In the genomic region with DNA sequence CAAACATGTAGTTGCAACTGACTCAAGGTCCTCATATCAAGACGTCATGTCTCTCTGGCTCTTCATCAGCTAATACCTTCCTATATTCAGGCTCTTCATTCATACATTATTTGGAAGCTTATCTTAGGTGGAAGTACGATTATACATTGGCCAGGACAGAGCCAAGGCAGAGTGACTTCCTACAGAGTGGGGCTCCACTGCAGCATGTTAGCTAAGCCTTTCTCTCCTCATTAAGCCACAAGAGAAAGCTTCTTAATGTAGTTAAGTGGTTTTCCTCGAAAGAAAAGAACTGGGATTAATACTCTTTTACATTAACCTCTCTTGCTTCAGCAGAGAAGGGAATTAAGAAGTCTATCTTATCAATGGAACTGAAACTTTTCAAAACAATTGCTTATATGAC, we compare ENCODE assay signal across 29 cellular contexts.
"Had no signal": no experiment of that assay in that cellular context is flagged by ENCODE, and none has a peak within 500 bp of the region (broad histone marks: within the 10 kb centered on the region; RNA-seq: fewer than 3 reads in every experiment).

No MANE protein-coding gene starts in this region.

- H3K4me3 Mint-ChIP-seq: naive thymus-derived CD4-positive, alpha-beta T cell; nephron; stimulated activated naive CD8-positive, alpha-beta T cell treated with anti-CD3 and anti-CD28 coated beads, Interleukin-15, amount 100 ng/mL, for 72 hours had no signal

- H3K27ac ChIP-seq: dorsolateral prefrontal cortex, esophagus squamous epithelium, heart right ventricle, left lung, prostate gland, right atrium auricular region, suprapubic skin, transverse colon, vagina had no signal

- H3K9me3 ChIP-seq: esophagus squamous epithelium, heart right ventricle, left lung, prostate gland, right atrium auricular region, suprapubic skin, transverse colon, vagina had no signal

- H3K27ac Mint-ChIP-seq: naive thymus-derived CD4-positive, alpha-beta T cell; nephron; stimulated activated naive CD8-positive, alpha-beta T cell treated with anti-CD3 and anti-CD28 coated beads, Interleukin-15, amount 100 ng/mL, for 72 hours had no signal

- ATAC-seq: left cardiac atrium; left lung; naive thymus-derived CD4-positive, alpha-beta T cell; sciatic nerve; stimulated activated naive CD8-positive, alpha-beta T cell treated with anti-CD3 and anti-CD28 coated beads, Interleukin-15, amount 100 ng/mL, for 72 hours had no signal

- H3K4me2 ChIP-seq: smooth muscle cell had no signal

- H3K36me3 ChIP-seq: prostate gland, right atrium auricular region, vagina had no signal

- H3K27me3 Mint-ChIP-seq: naive thymus-derived CD4-positive, alpha-beta T cell; stimulated activated naive CD8-positive, alpha-beta T cell treated with anti-CD3 and anti-CD28 coated beads, Interleukin-15, amount 100 ng/mL, for 72 hours had no signal

- H3K4me3 ChIP-seq: dorsolateral prefrontal cortex, esophagus squamous epithelium, heart right ventricle, left lung, prostate gland, right atrium auricular region, smooth muscle cell, suprapubic skin, transverse colon, vagina had no signal

- DNase-seq: cortex of kidney; dorsolateral prefrontal cortex; effector CD4-positive, alpha-beta T cell; erythroblast; esophagus squamous epithelium; foreskin melanocyte; glutamatergic neuron; heart right ventricle; hippocampal formation; left cardiac atrium; left lung; mesenchymal stem cell; midbrain; naive thymus-derived CD4-positive, alpha-beta T cell; nucleus accumbens; stimulated activated CD4-positive, alpha-beta T cell treated with anti-CD3 and anti-CD28 coated beads, Interleukin-12 subunit alpha, Interleukin-12 subunit beta, amount 100 ng/mL, for 4 hours; stimulated activated CD4-positive, alpha-beta T cell treated with anti-CD3 and anti-CD28 coated beads, Interleukin-1b, Interleukin-23, amount 100 ng/mL, for 48 hours; stimulated activated CD4-positive, alpha-beta T cell treated with anti-CD3 and anti-CD28 coated beads, Interleukin-4, amount 100 ng/mL, for 1 hour; stimulated activated CD8-positive, alpha-beta memory T cell treated with anti-CD3 and anti-CD28 coated beads, Interleukin-4, amount 100 ng/mL, for 48 hours; stimulated activated naive CD4-positive, alpha-beta T cell; stimulated activated naive CD8-positive, alpha-beta T cell treated with anti-CD3 and anti-CD28 coated beads, Interleukin-15, amount 100 ng/mL, for 72 hours; transverse colon had no signal

- H3K9me3 Mint-ChIP-seq: naive thymus-derived CD4-positive, alpha-beta T cell; nephron; stimulated activated naive CD8-positive, alpha-beta T cell treated with anti-CD3 and anti-CD28 coated beads, Interleukin-15, amount 100 ng/mL, for 72 hours had no signal

- H3K27me3 ChIP-seq: dorsolateral prefrontal cortex, esophagus squamous epithelium, heart right ventricle, left lung, right atrium auricular region, suprapubic skin, transverse colon, vagina had no signal

- H3K4me1 Mint-ChIP-seq: naive thymus-derived CD4-positive, alpha-beta T cell; nephron; stimulated activated naive CD8-positive, alpha-beta T cell treated with anti-CD3 and anti-CD28 coated beads, Interleukin-15, amount 100 ng/mL, for 72 hours had no signal

- H3K4me1 ChIP-seq: esophagus squamous epithelium, left lung, prostate gland, suprapubic skin, transverse colon, vagina had no signal
